11 cellular contexts compared by ENCODE assay signal in the genomic region with DNA sequence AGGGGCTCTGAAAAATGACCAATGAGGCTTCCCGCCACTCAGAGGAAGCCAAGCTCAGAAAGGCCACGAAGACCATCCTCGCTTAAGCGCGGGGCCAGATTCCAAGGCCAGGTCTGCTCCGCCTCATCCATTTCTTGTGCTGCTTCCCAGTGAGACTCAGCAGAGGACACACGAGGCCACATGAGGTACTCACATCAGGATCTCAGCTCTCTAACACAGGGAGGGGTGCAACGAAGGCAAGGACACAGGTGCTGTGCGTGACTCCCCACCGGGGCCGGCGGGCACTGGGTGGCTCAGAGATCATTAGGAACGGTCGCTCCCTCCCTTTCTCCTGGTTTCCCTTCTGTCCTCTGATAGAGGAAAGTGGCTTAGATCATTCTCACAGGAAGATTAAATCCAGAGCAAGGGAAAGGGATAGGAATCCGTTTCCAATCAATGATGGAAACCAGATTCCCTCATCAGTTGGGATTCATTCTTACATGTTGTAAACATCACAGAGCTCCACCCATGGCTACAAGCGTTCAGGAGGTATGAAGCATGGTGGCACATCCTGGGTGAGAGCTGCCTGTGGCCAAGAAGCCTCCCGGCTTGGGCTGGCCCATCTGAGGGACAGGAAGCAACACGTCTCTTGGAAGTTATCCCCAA. TPM values are rescaled to one million over a fixed set of nuclear protein-coding genes. Genes with fewer than 3 reads are reported as not detected.
DNase-seq lines count a peak whose midpoint lies in the region; ATAC-seq lines count a peak whose summit lies in the region.
"Had no signal": no experiment of that assay in that cellular context is flagged by ENCODE, and none has a peak within 500 bp of the region (broad histone marks: within the 10 kb centered on the region; RNA-seq: fewer than 3 reads in every experiment).

No MANE protein-coding gene starts in this region.

- 47% methylated on average over 18 of the region's 18 CpGs for WGBS in right cardiac atrium

- H3K9ac ChIP-seq in skeletal muscle tissue (ENCODE audit: low read depth in 1 of 3, low read length in 3 of 3): peak overlapping the region in 1 of 3 donors; percentile 64

- peaks cover 93% of the 10 kb centered on the region for H3K4me1 Mint-ChIP-seq in activated naive CD8-positive, alpha-beta T cell (ENCODE audit: low read depth)
- H3K4me1 Mint-ChIP-seq in T-helper 2 cell treated with Interferon-gamma antibody and Interleukin-4, amounts not matched to agents 5 μg/mL and 100 μg/mL, for 36 hours (ENCODE audit: low read depth): peaks cover 40% of the 10 kb centered on the region

- peak overlapping the region; percentile 56 for H3K27ac ChIP-seq in right cardiac atrium (ENCODE audit: low read length)
- H3K27ac ChIP-seq in skeletal muscle tissue (ENCODE audit: low read depth, low read length): peak overlapping the region; percentile 88

- H3K27me3 Mint-ChIP-seq in activated naive CD8-positive, alpha-beta T cell: no peaks in the 10 kb centered on the region
- no peaks in the 10 kb centered on the region for H3K27me3 Mint-ChIP-seq in T-helper 2 cell treated with Interferon-gamma antibody and Interleukin-4, amounts not matched to agents 5 μg/mL and 100 μg/mL, for 36 hours (ENCODE audit: low read depth)

- ATAC-seq in right cardiac atrium (no peak), GM21515 (IDR thresholded peaks at IDR 0.05; ENCODE audit: unreplicated experiment) (no peak)

- no peaks in the 10 kb centered on the region for H3K9me3 Mint-ChIP-seq in activated naive CD8-positive, alpha-beta T cell (ENCODE audit: low read depth)
- no peaks in the 10 kb centered on the region for H3K9me3 Mint-ChIP-seq in T-helper 2 cell treated with Interferon-gamma antibody and Interleukin-4, amounts not matched to agents 5 μg/mL and 100 μg/mL, for 36 hours
- H3K9me3 Mint-ChIP-seq: neural crest cell had no signal

- H3K4me3 ChIP-seq in right cardiac atrium (ENCODE audit: low read length) (no peak overlapping the region), skeletal muscle tissue (ENCODE audit: low read length in 3 of 3) (no peak overlapping the region)

- peaks cover 52% of the 10 kb centered on the region for H3K4me1 ChIP-seq in right cardiac atrium (ENCODE audit: control insufficient read depth, insufficient read depth, low read length)
- peaks cover 83 to 89% (median 89%) of the 10 kb centered on the region in 3 donors for H3K4me1 ChIP-seq in skeletal muscle tissue (ENCODE audit: control insufficient read depth in 3 of 3, insufficient read depth in 3 of 3, low read length in 3 of 3)

- H3K4me3 Mint-ChIP-seq in activated naive CD8-positive, alpha-beta T cell: no peak overlapping the region
- H3K4me3 Mint-ChIP-seq in T-helper 2 cell treated with Interferon-gamma antibody and Interleukin-4, amounts not matched to agents 5 μg/mL and 100 μg/mL, for 36 hours: no peak overlapping the region
- H3K4me3 Mint-ChIP-seq: neural crest cell had no signal

- DNase-seq in EH (ENCODE audit: low read depth): peak; percentile 46
- DNase-seq in right cardiac atrium: peak in 1 of 3 donors; percentile 65
- DNase-seq in T-helper 2 cell treated with Interferon-gamma antibody and Interleukin-4, amounts not matched to agents 5 μg/mL and 100 μg/mL, for 36 hours (ENCODE audit: low spot score): no peak
- DNase-seq in DMS114 treated with DMSO at 0.1 percent for 48 hours (lab: John Stamatoyannopoulos, UW; ENCODE audit: unreplicated experiment): no peak
- DNase-seq in AML-193 (lab: John Stamatoyannopoulos, UW): no peak
- DNase-seq: activated gamma-delta T cell treated with Interleukin-2 at 50 U/mL for 16 hours, T-helper 9 cell had no signal

- no peaks in the 10 kb centered on the region for H3K27me3 ChIP-seq in right cardiac atrium (ENCODE audit: control insufficient read depth, insufficient read depth)
- H3K27me3 ChIP-seq in skeletal muscle tissue (ENCODE audit: control insufficient read depth in 3 of 3, insufficient read depth in 3 of 3, low read length in 3 of 3): no peaks in the 10 kb centered on the region

- intact Hi-C loops in right cardiac atrium (cut with DNase I): loop anchor here in 2 of 4 donors (5.0 to 10.0 kb wide), 2 partner anchors 36 to 46 kb away; partner anchors contain the start of gene CAPZB (in 1 of the 2)

- peaks cover 0 to 3% (median 0%) of the 10 kb centered on the region in 3 donors for H3K36me3 ChIP-seq in skeletal muscle tissue (ENCODE audit: control insufficient read depth in 3 of 3, insufficient read depth in 3 of 3, low read length in 3 of 3)

- H3K9me3 ChIP-seq in right cardiac atrium (ENCODE audit: control insufficient read depth, low read length) (no peaks in the 10 kb centered on the region), skeletal muscle tissue (ENCODE audit: control insufficient read depth in 3 of 3, low read length in 3 of 3) (no peaks in the 10 kb centered on the region)

- peak overlapping the region; percentile 75 for H3K27ac Mint-ChIP-seq in activated naive CD8-positive, alpha-beta T cell
- H3K27ac Mint-ChIP-seq in T-helper 2 cell treated with Interferon-gamma antibody and Interleukin-4, amounts not matched to agents 5 μg/mL and 100 μg/mL, for 36 hours: no peak overlapping the region

- H3K36me3 Mint-ChIP-seq in activated naive CD8-positive, alpha-beta T cell: peaks cover 2% of the 10 kb centered on the region
- peaks cover 32% of the 10 kb centered on the region for H3K36me3 Mint-ChIP-seq in T-helper 2 cell treated with Interferon-gamma antibody and Interleukin-4, amounts not matched to agents 5 μg/mL and 100 μg/mL, for 36 hours (ENCODE audit: low read depth)

RNA-seq across cellular contexts. Expression of gene CAPZB, which starts 46.7 kb away (rescaled TPM):
- total RNA-seq in right cardiac atrium (100 to 1,000 TPM; 226 to 255 (median 232) TPM), skeletal muscle tissue (67.3 TPM)
- 228 TPM for polyA plus RNA-seq in right cardiac atrium
